In the genomic region with DNA sequence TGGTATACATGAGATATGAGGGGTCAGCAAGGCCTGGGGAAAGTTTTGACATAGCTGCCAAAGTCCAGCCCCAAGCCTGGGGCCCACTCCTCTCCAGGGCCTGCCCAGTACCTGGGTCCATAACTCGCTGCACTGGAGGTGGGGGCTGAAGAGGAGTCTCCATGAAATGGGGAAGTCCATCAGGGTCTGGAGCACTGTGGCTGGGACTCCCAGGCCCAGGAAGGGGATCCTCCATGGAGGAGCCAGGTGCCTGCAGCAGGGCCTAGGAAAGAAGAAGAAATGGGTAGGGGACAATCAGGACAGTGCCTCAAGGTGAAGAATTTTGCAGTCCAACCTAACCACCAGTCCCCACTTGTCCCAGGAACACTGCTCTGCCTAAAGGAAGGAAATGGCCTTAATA, we compare ENCODE assay signal across 21 cellular contexts. TPM values are rescaled to one million over a fixed set of nuclear protein-coding genes. Genes with fewer than 3 reads are reported as not detected.
A peak's percentile ranks its signal among the peaks of the same experiment; 100 is the strongest.
DNase-seq lines count a peak whose midpoint lies in the region; ATAC-seq, FAIRE-seq and TF ChIP-seq lines count a peak whose summit lies in the region.
"Had no signal": no experiment of that assay in that cellular context is flagged by ENCODE, and none has a peak within 500 bp of the region (broad histone marks: within the 10 kb centered on the region; RNA-seq: fewer than 3 reads in every experiment).

No MANE protein-coding gene starts in this region.

- H3K4me3 Mint-ChIP-seq in activated T-cell treated with anti-CD3 and anti-CD28 coated beads, Interleukin-2, amount 50 U/mL, for 24 hours = no peak overlapping the region
- no peak overlapping the region for H3K4me3 Mint-ChIP-seq in activated T-cell treated with anti-CD3 and anti-CD28 coated beads, Interleukin-2, amount 50 U/mL, for 72 hours
- no peak overlapping the region for H3K4me3 Mint-ChIP-seq in activated T-helper 17 cell treated with anti-CD3 and anti-CD28 coated beads, Interleukin-2, amount 50 U/mL, for 72 hours
- H3K4me3 Mint-ChIP-seq: CD8-positive, alpha-beta T cell; H9 had no signal

- no peak overlapping the region for H2AFZ ChIP-seq in osteoblast (ENCODE audit: low read length)
- H2AFZ ChIP-seq: GM23248 had no signal

- WGBS in pancreas, 2 donors = 97 to 100% methylated on average over 1 of the region's 1 CpG

- TF ChIP-seq CTCF in osteoblast (IDR thresholded peaks at IDR 0.05; ENCODE audit: extremely low read depth, low read depth, low read length) (no peak), pancreas (IDR thresholded peaks at IDR 0.05) (no peak)

- H3K9me3 ChIP-seq in osteoblast (ENCODE audit: low read depth, low read length) = no peaks in the 10 kb centered on the region
- no peaks in the 10 kb centered on the region for H3K9me3 ChIP-seq in pancreas
- H3K9me3 ChIP-seq: Caco-2 had no signal

- H3K27ac ChIP-seq in osteoblast (ENCODE audit: low read depth, low read length) (no peak overlapping the region), pancreas (no peak overlapping the region)
- H3K27ac ChIP-seq: GM23248 had no signal

- intact Hi-C loops in pancreas (cut with DNase I) = no loop called here

- peaks cover 37% of the 10 kb centered on the region for H4K20me1 ChIP-seq in osteoblast (ENCODE audit: insufficient read depth, low read length)

- peaks cover 62% of the 10 kb centered on the region for H3K36me3 ChIP-seq in osteoblast (ENCODE audit: insufficient read depth, low read length)
- peaks cover 0 to 36% (median 30%) of the 10 kb centered on the region in 3 donors for H3K36me3 ChIP-seq in pancreas

- no peaks in the 10 kb centered on the region for H3K27me3 Mint-ChIP-seq in activated T-cell treated with anti-CD3 and anti-CD28 coated beads, Interleukin-2, amount 50 U/mL, for 24 hours
- no peaks in the 10 kb centered on the region for H3K27me3 Mint-ChIP-seq in activated T-cell treated with anti-CD3 and anti-CD28 coated beads, Interleukin-2, amount 50 U/mL, for 72 hours (ENCODE audit: low read depth)
- no peaks in the 10 kb centered on the region for H3K27me3 Mint-ChIP-seq in activated T-helper 17 cell treated with anti-CD3 and anti-CD28 coated beads, Interleukin-2, amount 50 U/mL, for 72 hours

- no peak overlapping the region for H3K4me3 ChIP-seq in osteoblast (ENCODE audit: insufficient read depth, low read length)
- H3K4me3 ChIP-seq in pancreas = no peak overlapping the region
- H3K4me3 ChIP-seq: GM23248 had no signal

- H3K9me3 Mint-ChIP-seq in activated T-cell treated with anti-CD3 and anti-CD28 coated beads, Interleukin-2, amount 50 U/mL, for 24 hours = no peaks in the 10 kb centered on the region
- H3K9me3 Mint-ChIP-seq in activated T-cell treated with anti-CD3 and anti-CD28 coated beads, Interleukin-2, amount 50 U/mL, for 72 hours = no peaks in the 10 kb centered on the region
- no peaks in the 10 kb centered on the region for H3K9me3 Mint-ChIP-seq in activated T-helper 17 cell treated with anti-CD3 and anti-CD28 coated beads, Interleukin-2, amount 50 U/mL, for 72 hours
- H3K9me3 Mint-ChIP-seq: CD8-positive, alpha-beta T cell; H9 had no signal

- FAIRE-seq in pancreas (lab: Jason Lieb, UNC) = no peak
- FAIRE-seq: G401.6, GM12892 had no signal

- peak overlapping the region; percentile 2 for H3K27ac Mint-ChIP-seq in activated T-cell treated with anti-CD3 and anti-CD28 coated beads, Interleukin-2, amount 50 U/mL, for 24 hours
- no peak overlapping the region for H3K27ac Mint-ChIP-seq in activated T-cell treated with anti-CD3 and anti-CD28 coated beads, Interleukin-2, amount 50 U/mL, for 72 hours
- peak overlapping the region; percentile 46 for H3K27ac Mint-ChIP-seq in activated T-helper 17 cell treated with anti-CD3 and anti-CD28 coated beads, Interleukin-2, amount 50 U/mL, for 72 hours
- H3K27ac Mint-ChIP-seq: CD8-positive, alpha-beta T cell; H9 had no signal

- peaks cover 40% of the 10 kb centered on the region for H3K79me2 ChIP-seq in osteoblast (ENCODE audit: insufficient read depth, low read length)

- ATAC-seq in activated T-cell treated with anti-CD3 and anti-CD28 coated beads, Interleukin-2, amount 50 U/mL, for 72 hours (replicated peaks in 1 of 2) = no peak
- ATAC-seq in activated T-helper 17 cell treated with anti-CD3 and anti-CD28 coated beads, Interleukin-2, amount 50 U/mL, for 72 hours (replicated peaks) = no peak
- ATAC-seq in pancreas = no peak
- ATAC-seq: CD8-positive, alpha-beta T cell; HCT116 had no signal

- no peaks in the 10 kb centered on the region for H3K27me3 ChIP-seq in osteoblast (ENCODE audit: insufficient read depth, low read length)
- H3K27me3 ChIP-seq in pancreas = no peaks in the 10 kb centered on the region

- no peak overlapping the region for H3K4me2 ChIP-seq in osteoblast (ENCODE audit: insufficient read depth, low read length)

- H3K4me1 ChIP-seq in osteoblast (ENCODE audit: insufficient read depth, low read length) = no peaks in the 10 kb centered on the region
- H3K4me1 ChIP-seq in pancreas = peaks cover 0 to 2% (median 0%) of the 10 kb centered on the region in 3 donors
- H3K4me1 ChIP-seq: Caco-2 had no signal

- peaks cover 20% of the 10 kb centered on the region for H3K4me1 Mint-ChIP-seq in activated T-cell treated with anti-CD3 and anti-CD28 coated beads, Interleukin-2, amount 50 U/mL, for 24 hours (ENCODE audit: low read depth)
- H3K4me1 Mint-ChIP-seq in activated T-cell treated with anti-CD3 and anti-CD28 coated beads, Interleukin-2, amount 50 U/mL, for 72 hours (ENCODE audit: low read depth) = no peaks in the 10 kb centered on the region
- peaks cover 20% of the 10 kb centered on the region for H3K4me1 Mint-ChIP-seq in activated T-helper 17 cell treated with anti-CD3 and anti-CD28 coated beads, Interleukin-2, amount 50 U/mL, for 72 hours

- peaks cover 63% of the 10 kb centered on the region for H3K36me3 Mint-ChIP-seq in activated T-cell treated with anti-CD3 and anti-CD28 coated beads, Interleukin-2, amount 50 U/mL, for 24 hours (ENCODE audit: low read depth)
- H3K36me3 Mint-ChIP-seq in activated T-cell treated with anti-CD3 and anti-CD28 coated beads, Interleukin-2, amount 50 U/mL, for 72 hours (ENCODE audit: insufficient read depth in 2 of 2) = no peaks in the 10 kb centered on the region
- H3K36me3 Mint-ChIP-seq in activated T-helper 17 cell treated with anti-CD3 and anti-CD28 coated beads, Interleukin-2, amount 50 U/mL, for 72 hours (ENCODE audit: low read depth) = peaks cover 50% of the 10 kb centered on the region

- DNase-seq in activated T-cell treated with anti-CD3 and anti-CD28 coated beads, Interleukin-2, amount 50 U/mL, for 24 hours = no peak
- DNase-seq in activated T-cell treated with anti-CD3 and anti-CD28 coated beads, Interleukin-2, amount 50 U/mL, for 72 hours = no peak
- peak; percentile 46 for DNase-seq in osteoblast (ENCODE audit: insufficient read length, low spot score, missing footprints)
- DNase-seq in ureter (ENCODE audit: low spot score) = peak; percentile 33
- no peak for DNase-seq in NCI-H748 (lab: John Stamatoyannopoulos, UW; ENCODE audit: unreplicated experiment)
- no peak for DNase-seq in pancreas
- no peak for DNase-seq in stimulated activated naive CD4-positive, alpha-beta T cell (lab: John Stamatoyannopoulos, UW)
- DNase-seq: C1 segment of cervical spinal cord; Caco-2; CD8-positive, alpha-beta T cell; DMS153; DND-41; GM23248; H9 had no signal

RNA-seq across cellular contexts. Expression of a gene that starts 8.2 kb away (rescaled TPM):
- total RNA-seq in activated T-cell treated with anti-CD3 and anti-CD28 coated beads, Interleukin-2, amount 50 U/mL, for 72 hours = 10 to 100 TPM; 20.0 to 24.5 TPM
- total RNA-seq in activated T-helper 17 cell treated with anti-CD3 and anti-CD28 coated beads, Interleukin-2, amount 50 U/mL, for 72 hours = 10 to 100 TPM; 21.2 to 24.2 TPM
- total RNA-seq in osteoblast (44.5 and 46.0 TPM in 2 replicates), ureter (92.2 TPM), pancreas (10 to 100 TPM; 25.9 to 48.6 (median 31.6) TPM)
- polyA plus RNA-seq in pancreas = 10 to 100 TPM; 56.2 to 79.6 TPM

RNA-seq across cellular contexts. Expression of a gene that starts 8.2 kb away (rescaled TPM):
- total RNA-seq in activated T-cell treated with anti-CD3 and anti-CD28 coated beads, Interleukin-2, amount 50 U/mL, for 72 hours = 1 to 10 TPM; 2.0 to 2.2 TPM
- 1 to 10 TPM; 2.7 to 4.7 TPM for total RNA-seq in activated T-helper 17 cell treated with anti-CD3 and anti-CD28 coated beads, Interleukin-2, amount 50 U/mL, for 72 hours
- total RNA-seq in osteoblast (6.9 and 8.5 TPM in 2 replicates), ureter (19.7 TPM), pancreas (1 to 10 TPM; 3.1 to 9.6 (median 5.5) TPM)
- polyA plus RNA-seq in pancreas = 10 to 100 TPM; 21.7 to 31.3 TPM

RNA-seq across cellular contexts. Expression of a gene that starts 47.4 kb away (rescaled TPM):
- total RNA-seq in activated T-cell treated with anti-CD3 and anti-CD28 coated beads, Interleukin-2, amount 50 U/mL, for 72 hours = 10 to 100 TPM; 53.3 to 61.0 TPM
- 10 to 100 TPM; 56.6 to 81.1 TPM for total RNA-seq in activated T-helper 17 cell treated with anti-CD3 and anti-CD28 coated beads, Interleukin-2, amount 50 U/mL, for 72 hours
- total RNA-seq in osteoblast (39.8 TPM in 2 replicates), ureter (58.4 TPM), pancreas (10 to 100 TPM; 13.4 to 25.8 (median 16.6) TPM)
- 10 to 100 TPM in 1 of 2 donors, 1 to 10 TPM in 1; 6.3 to 14.7 TPM for polyA plus RNA-seq in pancreas

RNA-seq across cellular contexts. Expression of a gene that starts 47.5 kb away (rescaled TPM):
- total RNA-seq in activated T-cell treated with anti-CD3 and anti-CD28 coated beads, Interleukin-2, amount 50 U/mL, for 72 hours = under 1 TPM; 0.22 to 0.44 TPM
- total RNA-seq in activated T-helper 17 cell treated with anti-CD3 and anti-CD28 coated beads, Interleukin-2, amount 50 U/mL, for 72 hours = under 1 TPM; 0.21 to 0.22 TPM
- total RNA-seq in osteoblast = under 0.01 TPM in 1 of 2 replicates, not detected in the other
- total RNA-seq in ureter = 34.5 TPM
- under 1 TPM in 5 of 6 donors, not detected in 1; 0.03 to 0.16 (median 0.03) TPM for total RNA-seq in pancreas
- under 1 TPM; 0.04 to 0.09 TPM for polyA plus RNA-seq in pancreas
- total RNA-seq: A172, A673, Caco-2, GM23248, H4 had no signal
- polyA plus RNA-seq: GM23248 had no signal

RNA-seq across cellular contexts. Expression of a gene that starts 54.1 kb away (rescaled TPM):
- total RNA-seq in activated T-cell treated with anti-CD3 and anti-CD28 coated beads, Interleukin-2, amount 50 U/mL, for 72 hours = 10 to 100 TPM; 68.7 to 81.3 TPM
- total RNA-seq in activated T-helper 17 cell treated with anti-CD3 and anti-CD28 coated beads, Interleukin-2, amount 50 U/mL, for 72 hours = 100 to 1,000 TPM in 1 of 2 donors, 10 to 100 TPM in 1; 42.9 to 145 TPM
- total RNA-seq in osteoblast (5.8 and 8.0 TPM in 2 replicates), ureter (32.1 TPM), pancreas (10 to 100 TPM in 5 of 6 donors, 1 to 10 TPM in 1; 9.0 to 29.2 (median 13.4) TPM)
- polyA plus RNA-seq in pancreas = 10 to 100 TPM; 20.3 to 31.4 TPM

Comparison
In these comparisons a context has a peak if more than half of its experiments do, and no peak if none do; other contexts are left out.
1. DNase-seq: peak in osteoblast (single experiment) and ureter (single experiment); none in activated T-cell treated with anti-CD3 and anti-CD28 coated beads, Interleukin-2, amount 50 U/mL, for 24 hours (single experiment), activated T-cell treated with anti-CD3 and anti-CD28 coated beads, Interleukin-2, amount 50 U/mL, for 72 hours (0 of 2), NCI-H748 (single experiment), pancreas (0 of 6) and stimulated activated naive CD4-positive, alpha-beta T cell (0 of 6).